Comparison of ENCODE assay signal across 17 cellular contexts in genomic region chr21:37196847-37197246, GRCh38.
DNase-seq lines count a peak whose midpoint lies in the region; ATAC-seq and TF ChIP-seq lines count a peak whose summit lies in the region.
"Had no signal": no experiment of that assay in that cellular context is flagged by ENCODE, and none has a peak within 500 bp of the region (broad histone marks: within the 10 kb centered on the region; RNA-seq: fewer than 3 reads in every experiment).

No MANE protein-coding gene starts in this region.

- H3K4me3 Mint-ChIP-seq in HFFc6, result no peak overlapping the region
- H3K4me3 Mint-ChIP-seq: CD14-positive monocyte; CD4-positive, alpha-beta memory T cell had no signal

- no peak for TF ChIP-seq CTCF in HFFc6 (IDR thresholded peaks at IDR 0.05)
- TF ChIP-seq CTCF in mucosa of descending colon (IDR thresholded peaks at IDR 0.05), result no peak

- H3K27ac Mint-ChIP-seq in HFFc6, result peak overlapping the region; percentile 7; the same call in 1 of the 2 replicates

- peaks cover 3% of the 10 kb centered on the region; the same call in 1 of the 2 replicates for H3K27me3 Mint-ChIP-seq in HFFc6 (ENCODE audit: insufficient read depth)
- H3K27me3 Mint-ChIP-seq: CD4-positive, alpha-beta memory T cell had no signal

- peak; percentile 26 for DNase-seq in NCI-H748 (lab: John Stamatoyannopoulos, UW; ENCODE audit: unreplicated experiment)
- DNase-seq in NCI-H748 treated with DMSO at 0.1 percent for 48 hours (lab: John Stamatoyannopoulos, UW), result no peak
- no peak for DNase-seq in HFFc6
- DNase-seq in mucosa of descending colon, result no peak
- no peak for DNase-seq in glomerular visceral epithelial cell (ENCODE audit: extremely low spot score)
- no peak for DNase-seq in NCI-H2196 (lab: John Stamatoyannopoulos, UW; ENCODE audit: unreplicated experiment)
- DNase-seq: 8988T; CD4-positive, alpha-beta memory T cell; DMS153; DMS79; GDM1; GOT3; H7; IMR-90 had no signal

- intact Hi-C loops in mucosa of descending colon (cut with DNase I, micrococcal nuclease), result no loop called here

- no peaks in the 10 kb centered on the region for H3K36me3 ChIP-seq in mucosa of descending colon (ENCODE audit: low read depth)

- peaks cover 64% of the 10 kb centered on the region for H3K36me3 Mint-ChIP-seq in HFFc6 (ENCODE audit: low read depth)

- H3K4me3 ChIP-seq in mucosa of descending colon, result no peak overlapping the region
- H3K4me3 ChIP-seq: BLaER1 had no signal

- no peaks in the 10 kb centered on the region for H3K9me3 Mint-ChIP-seq in HFFc6
- H3K9me3 Mint-ChIP-seq: CD14-positive monocyte; CD4-positive, alpha-beta memory T cell had no signal

- peak; percentile 25 for ATAC-seq in mucosa of descending colon
- ATAC-seq in GM21717 (IDR thresholded peaks at IDR 0.05; ENCODE audit: unreplicated experiment), result no peak

- H3K9me3 ChIP-seq in mucosa of descending colon, result no peaks in the 10 kb centered on the region
- H3K9me3 ChIP-seq: BLaER1 had no signal

- H3K4me1 ChIP-seq in mucosa of descending colon (ENCODE audit: low read depth), result no peaks in the 10 kb centered on the region
- H3K4me1 ChIP-seq: BLaER1 had no signal

- peaks cover 51% of the 10 kb centered on the region for H3K4me1 Mint-ChIP-seq in HFFc6 (ENCODE audit: low read depth)
- H3K4me1 Mint-ChIP-seq: CD4-positive, alpha-beta memory T cell had no signal
